In genomic region chr11:63888170-63889086, GRCh38 we compare ENCODE assay signal across 1 cellular context.
TF ChIP-seq lines count a peak whose summit lies in the region.

No MANE protein-coding gene starts in this region.

TF ChIP-seq in K562, 482 proteins besides CTCF, POLR2A, EP300 and RAD21 (continued from another document):
- TF ChIP-seq NKRF (IDR thresholded peaks at IDR 0.05; ENCODE audit: borderline replicate concordance) = peak; percentile 94
- peak; percentile 76 for TF ChIP-seq ZBTB40 (IDR thresholded peaks at IDR 0.05)
- no peak for TF ChIP-seq ZBTB40 (CRISPR knock-in tag; IDR thresholded peaks at IDR 0.05)
- 0 out of 2 replicates have a peak, but pooled peaks have one; percentile 5 for TF ChIP-seq BHLHE40 (IDR thresholded peaks at IDR 0.05; ENCODE audit: low read length)
- peak; percentile 66 for TF ChIP-seq EGR1 (conservative IDR thresholded peaks at IDR 0.05)
